In genomic region chr18:27149240-27149639, GRCh38 we compare ENCODE assay signal across 7 cellular contexts. TPM values are rescaled to one million over a fixed set of nuclear protein-coding genes. Genes with fewer than 3 reads are reported as not detected.
"Had no signal": no experiment of that assay in that cellular context is flagged by ENCODE, and none has a peak within 500 bp of the region (broad histone marks: within the 10 kb centered on the region; RNA-seq: fewer than 3 reads in every experiment).

No MANE protein-coding gene starts in this region.

RNA-seq across cellular contexts. Expression of gene CHST9, which starts 35.9 kb away (rescaled TPM):
- total RNA-seq: OCI-LY7, PC-3, RPMI7951, SJSA1, SK-MEL-5, T-cell had no signal
- polyA plus RNA-seq: SK-N-SH had no signal
